21 cellular contexts compared by ENCODE assay signal in genomic region chr3:8011902-8012301, GRCh38.
"Had no signal": no experiment of that assay in that cellular context is flagged by ENCODE, and none has a peak within 500 bp of the region (broad histone marks: within the 10 kb centered on the region; RNA-seq: fewer than 3 reads in every experiment).

No MANE protein-coding gene starts in this region.

- H3K4me3 ChIP-seq: K562, SJCRH30 had no signal

- DNase-seq: Kasumi-1, MM.1S, NCI-H1092 treated with DMSO at 0.1 percent for 48 hours, NCI-H1436, NCI-H187, NCI-H2029, NCI-H2081 treated with DMSO at 0.1 percent for 48 hours, NCI-H2171, NCI-H226, NCI-H446, NCI-H510A, NCI-H524 treated with DMSO at 0.1 percent for 48 hours, NCI-H69, NCI-H774, RPMI8226, SHP77 treated with DMSO at 0.1 percent for 48 hours, SJCRH30 had no signal

- H3K4me2 ChIP-seq: KMS-11 had no signal

- H3K27ac ChIP-seq: KMS-11, SJCRH30 had no signal

- H3K36me3 Mint-ChIP-seq: IgD-negative memory B cell had no signal

- H3K36me3 ChIP-seq: SJCRH30 had no signal

- H3K27me3 ChIP-seq: SJCRH30 had no signal

- H3K4me3 Mint-ChIP-seq: IgD-negative memory B cell had no signal

- H3K9ac ChIP-seq: KMS-11 had no signal

- H3K4me1 Mint-ChIP-seq: IgD-negative memory B cell had no signal

- H3K27ac Mint-ChIP-seq: IgD-negative memory B cell had no signal

- H3K4me1 ChIP-seq: SJCRH30 had no signal

- ATAC-seq: K562, SK-N-SH treated with all-trans-retinoic acid at 6 μM for 48 hours had no signal

- H3K27me3 Mint-ChIP-seq: IgD-negative memory B cell had no signal

- H3K9me3 ChIP-seq: SJCRH30 had no signal
